9 cellular contexts compared by ENCODE assay signal in genomic region chr1:19650416-19651140, GRCh38. TPM values are rescaled to one million over a fixed set of nuclear protein-coding genes. Genes with fewer than 3 reads are reported as not detected.
DNase-seq lines count a peak whose midpoint lies in the region; ATAC-seq, FAIRE-seq and TF ChIP-seq lines count a peak whose summit lies in the region.
"Had no signal": no experiment of that assay in that cellular context is flagged by ENCODE, and none has a peak within 500 bp of the region (broad histone marks: within the 10 kb centered on the region; RNA-seq: fewer than 3 reads in every experiment).

No MANE protein-coding gene starts in this region.

- H3K4me1 ChIP-seq in astrocyte (ENCODE audit: insufficient read depth, low read length) (peaks cover 37% of the 10 kb centered on the region), right atrium auricular region (peaks cover 0 to 84% of the 10 kb centered on the region in 2 donors)

- H3K9me3 Mint-ChIP-seq in HFFc6, result no peaks in the 10 kb centered on the region
- H3K9me3 Mint-ChIP-seq in astrocyte (ENCODE audit: unreplicated experiment), result no peaks in the 10 kb centered on the region

- no peak for FAIRE-seq in astrocyte (lab: Jason Lieb, UNC)

- ATAC-seq in GM19395 (IDR thresholded peaks at IDR 0.05; ENCODE audit: unreplicated experiment), result no peak
- ATAC-seq in GM21576 (IDR thresholded peaks at IDR 0.05; ENCODE audit: unreplicated experiment), result no peak

- H3K36me3 Mint-ChIP-seq in HFFc6 (ENCODE audit: low read depth) (peaks cover under 1% of the 10 kb centered on the region; the same call in 1 of the 2 replicates), astrocyte (ENCODE audit: low read depth, unreplicated experiment) (peaks cover 5% of the 10 kb centered on the region)

- no peak overlapping the region for H3K9ac ChIP-seq in astrocyte (ENCODE audit: low read length)

- H3K27ac ChIP-seq in astrocyte (ENCODE audit: low read depth, low read length) (no peak overlapping the region), right atrium auricular region (peak overlapping the region; percentile 71 to 77), skin epidermis (peak overlapping the region in 15 of 21 experiments; percentile 22 to 82 (median 66))

- no peaks in the 10 kb centered on the region for H3K27me3 ChIP-seq in astrocyte (ENCODE audit: insufficient read depth, low read length)
- H3K27me3 ChIP-seq in right atrium auricular region, result no peaks in the 10 kb centered on the region

- TF ChIP-seq CTCF in HFFc6 (IDR thresholded peaks at IDR 0.05) (no peak), astrocyte (IDR thresholded peaks at IDR 0.05; ENCODE audit: insufficient read depth, low read depth, low read length) (no peak), right atrium auricular region (IDR thresholded peaks at IDR 0.05) (no peak)

- H3K9me3 ChIP-seq in astrocyte (ENCODE audit: insufficient read depth, low read depth, low read length), result no peaks in the 10 kb centered on the region
- no peaks in the 10 kb centered on the region for H3K9me3 ChIP-seq in right atrium auricular region

- peaks cover 70% of the 10 kb centered on the region for H3K79me2 ChIP-seq in astrocyte (ENCODE audit: insufficient read depth, low read length)

- peak overlapping the region; percentile 84 for H3K27ac Mint-ChIP-seq in HFFc6
- H3K27ac Mint-ChIP-seq in astrocyte (ENCODE audit: unreplicated experiment), result no peak overlapping the region

- H3K4me1 Mint-ChIP-seq in HFFc6 (ENCODE audit: low read depth) (peaks cover 78% of the 10 kb centered on the region), astrocyte (ENCODE audit: low read depth, unreplicated experiment) (peaks cover 8% of the 10 kb centered on the region)

- no peak overlapping the region; the same call in 1 of the 2 replicates for H3K4me3 Mint-ChIP-seq in HFFc6
- no peak overlapping the region for H3K4me3 Mint-ChIP-seq in astrocyte (ENCODE audit: unreplicated experiment)

- DNase-seq in HFFc6, result no peak
- DNase-seq in astrocyte (ENCODE audit: low read depth), result no peak
- no peak for DNase-seq in right atrium auricular region (ENCODE audit: low spot score)
- DNase-seq in A172 (ENCODE audit: low spot score), result no peak
- no peak for DNase-seq in activated naive CD4-positive, alpha-beta T cell treated with anti-CD3 and anti-CD28 coated beads, Interleukin-2, amount 50 U/mL, for 16 hours

- H3K36me3 ChIP-seq in astrocyte (ENCODE audit: insufficient read depth, low read length), result no peaks in the 10 kb centered on the region
- H3K36me3 ChIP-seq in right atrium auricular region, result peaks cover 3% of the 10 kb centered on the region

- peaks cover 83% of the 10 kb centered on the region for H4K20me1 ChIP-seq in astrocyte (ENCODE audit: insufficient read depth, low read length)

- H3K27me3 Mint-ChIP-seq in HFFc6 (ENCODE audit: insufficient read depth) (0 out of 2 replicates have a peak, but pooled peaks cover 2% of the 10 kb centered on the region), astrocyte (ENCODE audit: low read depth, unreplicated experiment) (no peaks in the 10 kb centered on the region)

- no peak overlapping the region for H2AFZ ChIP-seq in astrocyte (ENCODE audit: low read depth, low read length)

- no peak overlapping the region for H3K4me3 ChIP-seq in astrocyte (ENCODE audit: insufficient read depth, low read depth, low read length)
- H3K4me3 ChIP-seq in right atrium auricular region, result peak overlapping the region in 1 of 2 donors; percentile 7
- H3K4me3 ChIP-seq in skin epidermis, result peak overlapping the region in 1 of 7 experiments; percentile 4

- H3K4me2 ChIP-seq in astrocyte (ENCODE audit: low read length), result peak overlapping the region; percentile 28

RNA-seq across cellular contexts. Expression of gene NBL1, which starts 6.5 kb away (rescaled TPM):
- total RNA-seq in HFFc6 (2021; fragmentation: NEBNext Ultra II Directional; extraction: Animal tissue kit (Norgen Biotek cat#: 25700)), result 100 to 1,000 TPM in 3 of 6 experiments, 10 to 100 TPM in 3; 89.6 to 182 (median 104) TPM
- total RNA-seq in astrocyte, result 58.3 and 74.8 TPM in 2 replicates
- total RNA-seq in right atrium auricular region, result 10 to 100 TPM; 19.5 to 57.2 TPM
- 10.9 and 11.7 TPM in 2 replicates for total RNA-seq in A172 (2014; rRNA removed; shearing (Covaris generic))

RNA-seq across cellular contexts. Expression of gene HTR6, which starts 14.1 kb away (rescaled TPM):
- total RNA-seq in HFFc6 (2021; fragmentation: NEBNext Ultra II Directional; extraction: Animal tissue kit (Norgen Biotek cat#: 25700)), result not detected
- total RNA-seq in astrocyte (0.11 TPM in 1 of 2 replicates, not detected in the other), right atrium auricular region (not detected)
- not detected in 2 replicates for total RNA-seq in A172 (2014; rRNA removed; shearing (Covaris generic))
- total RNA-seq: glomerular endothelial cell had no signal
